Comparison of ENCODE assay signal across 17 cellular contexts in genomic region chr10:17452060-17452894, GRCh38. TPM values are rescaled to one million over a fixed set of nuclear protein-coding genes. Genes with fewer than 3 reads are reported as not detected.
DNase-seq lines count a peak whose midpoint lies in the region; ATAC-seq and TF ChIP-seq lines count a peak whose summit lies in the region.
"Had no signal": no experiment of that assay in that cellular context is flagged by ENCODE, and none has a peak within 500 bp of the region (broad histone marks: within the 10 kb centered on the region; RNA-seq: fewer than 3 reads in every experiment).

No MANE protein-coding gene starts in this region.

- H3K18ac ChIP-seq in mesenchymal stem cell (ENCODE audit: low read depth in 1 of 2, low read length in 2 of 2) = no peak overlapping the region

- no peak overlapping the region for H3K4ac ChIP-seq in mesenchymal stem cell (ENCODE audit: low read depth in 1 of 2, low read length in 2 of 2)

- H3K9me3 Mint-ChIP-seq in activated naive CD4-positive, alpha-beta T cell treated with anti-CD3 and anti-CD28 coated beads, Interleukin-2, amount 50 U/mL, for 24 hours = no peaks in the 10 kb centered on the region
- peaks cover 8 to 9% of the 10 kb centered on the region in 2 donors for H3K9me3 Mint-ChIP-seq in activated naive CD4-positive, alpha-beta T cell treated with anti-CD3 and anti-CD28 coated beads, Interleukin-2, amount 50 U/mL, for 72 hours
- H3K9me3 Mint-ChIP-seq in stimulated activated naive CD8-positive, alpha-beta T cell treated with anti-CD3 and anti-CD28 coated beads, Interleukin-15, amount 100 ng/mL, for 72 hours = peaks cover 8 to 12% of the 10 kb centered on the region in 2 donors

- no peak overlapping the region for H2AFZ ChIP-seq in mesenchymal stem cell (ENCODE audit: low read depth, low read length)

- H3K36me3 ChIP-seq in Panc1 (ENCODE audit: control insufficient read depth, insufficient read depth, low read length) = no peaks in the 10 kb centered on the region
- no peaks in the 10 kb centered on the region for H3K36me3 ChIP-seq in psoas muscle (ENCODE audit: insufficient read depth in 1 of 2, low read depth in 1 of 2)
- no peaks in the 10 kb centered on the region for H3K36me3 ChIP-seq in vagina
- no peaks in the 10 kb centered on the region for H3K36me3 ChIP-seq in mesenchymal stem cell (ENCODE audit: control insufficient read depth in 1 of 2, insufficient read depth in 2 of 2, low read depth in 1 of 2, low read length in 2 of 2)
- H3K36me3 ChIP-seq: colonic mucosa, esophagus squamous epithelium had no signal

- H3K27me3 Mint-ChIP-seq in activated naive CD4-positive, alpha-beta T cell treated with anti-CD3 and anti-CD28 coated beads, Interleukin-2, amount 50 U/mL, for 24 hours = no peaks in the 10 kb centered on the region
- H3K27me3 Mint-ChIP-seq in stimulated activated naive CD8-positive, alpha-beta T cell treated with anti-CD3 and anti-CD28 coated beads, Interleukin-15, amount 100 ng/mL, for 72 hours = peaks cover 56% of the 10 kb centered on the region

- intact Hi-C loops in Panc1 (cut with micrococcal nuclease; ENCODE audit: unreplicated experiment) (no loop called here), dorsolateral prefrontal cortex (cut with DNase I) (no loop called here), psoas muscle (cut with DNase I) (no loop called here), vagina (cut with DNase I) (no loop called here)

- 46 to 69% (median 66%) methylated on average over 6 of the region's 6 CpGs for WGBS in psoas muscle, 3 donors
- WGBS in mesenchymal stem cell = 19% methylated on average over 6 of the region's 6 CpGs

- H2AK5ac ChIP-seq in mesenchymal stem cell (ENCODE audit: low read length, severe bottlenecking) = no peak overlapping the region

- no peak for ATAC-seq in activated naive CD4-positive, alpha-beta T cell treated with anti-CD3 and anti-CD28 coated beads, Interleukin-2, amount 50 U/mL, for 72 hours
- no peak for ATAC-seq in Panc1
- no peak for ATAC-seq in psoas muscle
- ATAC-seq in stimulated activated naive CD8-positive, alpha-beta T cell treated with anti-CD3 and anti-CD28 coated beads, Interleukin-15, amount 100 ng/mL, for 72 hours = no peak

- H3K27me3 ChIP-seq in Panc1 (ENCODE audit: control insufficient read depth, insufficient read depth, low read length) = no peaks in the 10 kb centered on the region
- peaks cover 0 to 52% (median 13%) of the 10 kb centered on the region in 45 donors for H3K27me3 ChIP-seq in dorsolateral prefrontal cortex
- peaks cover 0 to 29% (median 5%) of the 10 kb centered on the region in 3 donors for H3K27me3 ChIP-seq in psoas muscle (ENCODE audit: insufficient read depth in 3 of 3, low read length in 2 of 3)
- peaks cover 7% of the 10 kb centered on the region for H3K27me3 ChIP-seq in vagina
- H3K27me3 ChIP-seq in mesenchymal stem cell (ENCODE audit: control insufficient read depth in 1 of 2, insufficient read depth in 1 of 2, low read length in 2 of 2) = peaks cover 7 to 50% of the 10 kb centered on the region in 2 experiments

- H3K23ac ChIP-seq in mesenchymal stem cell (ENCODE audit: low read length in 2 of 2) = no peak overlapping the region

- no peak overlapping the region for H3K27ac Mint-ChIP-seq in activated naive CD4-positive, alpha-beta T cell treated with anti-CD3 and anti-CD28 coated beads, Interleukin-2, amount 50 U/mL, for 24 hours
- H3K27ac Mint-ChIP-seq in activated naive CD4-positive, alpha-beta T cell treated with anti-CD3 and anti-CD28 coated beads, Interleukin-2, amount 50 U/mL, for 72 hours = no peak overlapping the region
- no peak overlapping the region for H3K27ac Mint-ChIP-seq in stimulated activated naive CD8-positive, alpha-beta T cell treated with anti-CD3 and anti-CD28 coated beads, Interleukin-15, amount 100 ng/mL, for 72 hours
- H3K27ac Mint-ChIP-seq: activated CD8-positive, alpha-beta T cell treated with anti-CD3 and anti-CD28 coated beads for 36 hours; mesothelial cell of epicardium had no signal

- peak overlapping the region in 1 of 2 experiments; percentile 52; a peak in 2 of 4 replicates for H3K4me3 ChIP-seq in Panc1 (ENCODE audit: low read depth in 2 of 2, low read length in 2 of 2)
- peak overlapping the region in 32 of 59 donors; percentile 3 to 65 (median 52) for H3K4me3 ChIP-seq in dorsolateral prefrontal cortex
- peak overlapping the region; percentile 65 for H3K4me3 ChIP-seq in psoas muscle
- no peak overlapping the region for H3K4me3 ChIP-seq in vagina
- H3K4me3 ChIP-seq in mesenchymal stem cell (ENCODE audit: insufficient read depth in 1 of 2, low read depth in 1 of 2, low read length in 2 of 2) = no peak overlapping the region

- no peak overlapping the region for H3K14ac ChIP-seq in mesenchymal stem cell (ENCODE audit: low read length in 2 of 2)

- H3K4me2 ChIP-seq in mesenchymal stem cell (ENCODE audit: low read length, poor library complexity, severe bottlenecking) = no peak overlapping the region

- H3K4me3 Mint-ChIP-seq in activated naive CD4-positive, alpha-beta T cell treated with anti-CD3 and anti-CD28 coated beads, Interleukin-2, amount 50 U/mL, for 24 hours = peak overlapping the region; percentile 64
- H3K4me3 Mint-ChIP-seq in stimulated activated naive CD8-positive, alpha-beta T cell treated with anti-CD3 and anti-CD28 coated beads, Interleukin-15, amount 100 ng/mL, for 72 hours = peak overlapping the region in 1 of 2 donors; percentile 79

- no peak overlapping the region for H3K9ac ChIP-seq in mesenchymal stem cell (ENCODE audit: low read length)

- DNase-seq in activated naive CD4-positive, alpha-beta T cell treated with anti-CD3 and anti-CD28 coated beads, Interleukin-2, amount 50 U/mL, for 72 hours (ENCODE audit: low spot score in 2 of 2) = no peak
- DNase-seq in Panc1 (ENCODE audit: low read depth, low spot score) = no peak
- no peak for DNase-seq in dorsolateral prefrontal cortex
- no peak for DNase-seq in psoas muscle
- DNase-seq in stimulated activated naive CD8-positive, alpha-beta T cell treated with anti-CD3 and anti-CD28 coated beads, Interleukin-15, amount 100 ng/mL, for 72 hours = no peak
- no peak for DNase-seq in vagina (ENCODE audit: extremely low spot score in 2 of 2)
- DNase-seq in mesenchymal stem cell = no peak
- DNase-seq: colonic mucosa, DMS79, esophagus squamous epithelium, NCI-H1048, PC-3, posterior cingulate gyrus had no signal

- BruUV-seq in Panc1 (replicated peaks; lab: Mats Ljungman, UMichigan) = no TSS peak

- no peak overlapping the region for H2BK15ac ChIP-seq in mesenchymal stem cell (ENCODE audit: low read depth, poor library complexity, severe bottlenecking)

- peaks cover 18% of the 10 kb centered on the region for H3K4me1 Mint-ChIP-seq in activated naive CD4-positive, alpha-beta T cell treated with anti-CD3 and anti-CD28 coated beads, Interleukin-2, amount 50 U/mL, for 24 hours
- peaks cover 23% of the 10 kb centered on the region for H3K4me1 Mint-ChIP-seq in stimulated activated naive CD8-positive, alpha-beta T cell treated with anti-CD3 and anti-CD28 coated beads, Interleukin-15, amount 100 ng/mL, for 72 hours

- H3K9me3 ChIP-seq in Panc1 (ENCODE audit: control insufficient read depth, insufficient read depth, low read depth, low read length) (no peaks in the 10 kb centered on the region; the same call in 1 of the 2 replicates), psoas muscle (peaks cover 8% of the 10 kb centered on the region), vagina (peaks cover 10% of the 10 kb centered on the region), mesenchymal stem cell (ENCODE audit: control insufficient read depth, low read length) (peaks cover 41% of the 10 kb centered on the region)
- H3K9me3 ChIP-seq: colonic mucosa had no signal

- no peaks in the 10 kb centered on the region; the same call in 1 of the 2 replicates for H3K4me1 ChIP-seq in Panc1 (ENCODE audit: control insufficient read depth, insufficient read depth, low read length)
- H3K4me1 ChIP-seq in psoas muscle = no peaks in the 10 kb centered on the region
- H3K4me1 ChIP-seq in vagina = peaks cover 16% of the 10 kb centered on the region
- H3K4me1 ChIP-seq in mesenchymal stem cell (ENCODE audit: control insufficient read depth, insufficient read depth, low read depth, low read length) = peaks cover 15% of the 10 kb centered on the region
- H3K4me1 ChIP-seq: colonic mucosa had no signal

- H3K36me3 Mint-ChIP-seq in activated naive CD4-positive, alpha-beta T cell treated with anti-CD3 and anti-CD28 coated beads, Interleukin-2, amount 50 U/mL, for 24 hours = peaks cover 7% of the 10 kb centered on the region
- peaks cover 8 to 20% of the 10 kb centered on the region in 2 donors for H3K36me3 Mint-ChIP-seq in activated naive CD4-positive, alpha-beta T cell treated with anti-CD3 and anti-CD28 coated beads, Interleukin-2, amount 50 U/mL, for 72 hours

- H2BK120ac ChIP-seq in mesenchymal stem cell (ENCODE audit: low read depth, low read length) = no peak overlapping the region

- H3K27ac ChIP-seq in Panc1 (ENCODE audit: low read length) (peak overlapping the region; percentile 39; the same call in 1 of the 2 replicates), dorsolateral prefrontal cortex (peak overlapping the region in 27 of 59 donors; percentile 1 to 80 (median 36)), psoas muscle (no peak overlapping the region), vagina (no peak overlapping the region), mesenchymal stem cell (ENCODE audit: low read length, poor library complexity, severe bottlenecking) (no peak overlapping the region)
- H3K27ac ChIP-seq: colonic mucosa had no signal

- no peak for TF ChIP-seq CTCF in Panc1 (IDR thresholded peaks at IDR 0.05)
- no peak for TF ChIP-seq CTCF in dorsolateral prefrontal cortex (IDR thresholded peaks at IDR 0.05 in 54 of 56, conservative IDR thresholded peaks at IDR 0.05 in 2 of 56; ENCODE audit: low read depth in 1 of 56, partially characterized antibody in 56 of 56)
- TF ChIP-seq CTCF in psoas muscle (IDR thresholded peaks at IDR 0.05) = no peak
- no peak for TF ChIP-seq CTCF in vagina (IDR thresholded peaks at IDR 0.05)

- H3K79me1 ChIP-seq in mesenchymal stem cell (replicated peaks; ENCODE audit: low read length, poor library complexity, severe bottlenecking) = no peaks in the 10 kb centered on the region

- H2BK5ac ChIP-seq in mesenchymal stem cell (ENCODE audit: low read depth, low read length, poor library complexity, severe bottlenecking) = no peak overlapping the region

- H2BK12ac ChIP-seq in mesenchymal stem cell (ENCODE audit: low read length in 2 of 2) = no peak overlapping the region

- H4K8ac ChIP-seq in mesenchymal stem cell (ENCODE audit: low read length) = no peak overlapping the region

- no peak for TF ChIP-seq POLR2A in vagina (IDR thresholded peaks at IDR 0.05)

- CTCF ChIA-PET in Panc1 (lab: Charles Lee) = interaction anchor here (0.5 kb wide), 1 partner anchor 23 kb away, joined by 4 read pairs; no protein-coding TSS in a partner anchor

- no peak overlapping the region for H4K91ac ChIP-seq in mesenchymal stem cell (ENCODE audit: low read length)

- in situ Hi-C loops in Panc1 (cut with HindIII; ENCODE audit: low pct_unique_long_range_greater_than_20kb, low sequenced_read_pairs) = no loop called here

- POLR2A ChIA-PET in Panc1 (lab: Charles Lee) = no interaction called here

RNA-seq across cellular contexts. Expression of gene ST8SIA6, which starts 2.1 kb away (rescaled TPM):
- under 1 TPM in 1 of 2 donors, not detected in 1; 0.10 TPM for total RNA-seq in activated naive CD4-positive, alpha-beta T cell treated with anti-CD3 and anti-CD28 coated beads, Interleukin-2, amount 50 U/mL, for 72 hours
- 0.82 TPM for total RNA-seq in Panc1 (2021; ENCODE audit: unreplicated experiment)
- 1.2 TPM for polyA plus RNA-seq in Panc1 (2012; ENCODE audit: insufficient read length)
- total RNA-seq in dorsolateral prefrontal cortex = 1 to 10 TPM in 116 of 120 experiments, under 1 TPM in 4; 0.63 to 7.4 (median 3.4) TPM
- total RNA-seq in psoas muscle = 1 to 10 TPM; 1.1 to 2.1 (median 1.2) TPM
- polyA plus RNA-seq in psoas muscle = under 1 TPM; 0.12 to 0.23 (median 0.13) TPM
- 1.2 TPM for total RNA-seq in vagina
- polyA plus RNA-seq in mesenchymal stem cell (2013, experiment 1 of 2) = 0.03 TPM
- not detected for polyA plus RNA-seq in mesenchymal stem cell (2013, experiment 2 of 2)
- total RNA-seq: activated CD8-positive, alpha-beta T cell treated with anti-CD3 and anti-CD28 coated beads for 36 hours; PC-3 had no signal
- polyA plus RNA-seq: AG04450 had no signal

Comparison
In these comparisons a context has a peak if more than half of its experiments do, and no peak if none do; other contexts are left out.
1. H3K4me3 ChIP-seq: peak in dorsolateral prefrontal cortex (32 of 59) and psoas muscle (single experiment); none in vagina (0 of 2) and mesenchymal stem cell (0 of 2).